ENCODE assay signal across 27 cellular contexts in the genomic region with DNA sequence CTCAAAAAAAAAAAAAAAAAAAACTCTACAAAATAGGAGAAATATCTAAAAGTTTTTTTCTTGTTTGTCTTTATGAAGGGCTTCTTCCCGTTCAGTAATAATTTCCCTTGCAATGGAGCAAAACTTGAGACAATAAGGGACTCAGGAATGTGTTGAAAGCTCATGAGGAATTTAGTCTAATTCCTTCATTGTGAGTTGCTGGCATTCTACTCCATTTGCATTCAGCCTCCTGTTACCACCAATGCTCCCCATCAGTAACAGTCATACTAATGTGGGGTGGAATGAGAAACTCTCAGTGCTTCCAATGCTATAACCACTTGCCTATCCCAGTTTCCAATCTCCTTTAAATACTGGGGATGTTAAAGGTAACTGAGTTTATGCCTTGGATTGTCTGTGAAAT.
"Had no signal": no experiment of that assay in that cellular context is flagged by ENCODE, and none has a peak within 500 bp of the region (broad histone marks: within the 10 kb centered on the region; RNA-seq: fewer than 3 reads in every experiment).

No MANE protein-coding gene starts in this region.

- H3K36me3 ChIP-seq: brain microvascular endothelial cell, upper lobe of left lung, vagina had no signal

- DNase-seq: activated CD4-positive, alpha-beta T cell treated with anti-CD3 and anti-CD28 coated beads for 36 hours; activated CD4-positive, CD25-positive, alpha-beta regulatory T cell; activated CD8-positive, alpha-beta T cell treated with anti-CD3 and anti-CD28 coated beads, Interleukin-2, amount 10 ng/mL, durations not matched to agents 7 days and 5 days; activated effector memory CD4-positive, alpha-beta T cell treated with Interleukin-2 at 50 U/mL for 16 hours; activated naive CD4-positive, alpha-beta T cell treated with Interleukin-2 at 50 U/mL for 16 hours; activated T-cell treated with anti-CD3 and anti-CD28 coated beads for 4 hours; activated T-cell treated with anti-CD3 and anti-CD28 coated beads, Interleukin-2, amount 50 U/mL, for 72 hours; anterior cingulate cortex; brain microvascular endothelial cell; cortex of kidney; effector memory CD8-positive, alpha-beta T cell; erythroblast; foreskin fibroblast; hypothalamus; left cardiac atrium; mammary epithelial cell; naive thymus-derived CD4-positive, alpha-beta T cell; occipital lobe; right cardiac atrium; stimulated activated CD4-positive, alpha-beta T cell treated with anti-CD3 and anti-CD28 coated beads, Interleukin-2, amount 100 ng/mL, for 48 hours; T-helper 1 cell; upper lobe of left lung had no signal

- H3K36me3 Mint-ChIP-seq: mesothelial cell of epicardium had no signal

- H3K27me3 ChIP-seq: brain microvascular endothelial cell, upper lobe of left lung, vagina had no signal

- H3K27ac ChIP-seq: brain microvascular endothelial cell, upper lobe of left lung, vagina had no signal

- H3K27me3 Mint-ChIP-seq: activated CD4-positive, alpha-beta T cell treated with anti-CD3 and anti-CD28 coated beads for 36 hours; activated naive CD8-positive, alpha-beta T cell; effector memory CD8-positive, alpha-beta T cell; naive thymus-derived CD4-positive, alpha-beta T cell; stimulated activated naive CD8-positive, alpha-beta T cell treated with anti-CD3 and anti-CD28 coated beads, Interleukin-15, Interleukin-2, amounts not matched to agents 100 ng/mL and 50 ng/mL, for 24 hours had no signal

- H3K9me3 Mint-ChIP-seq: effector memory CD8-positive, alpha-beta T cell; mesothelial cell of epicardium; stimulated activated naive CD8-positive, alpha-beta T cell treated with anti-CD3 and anti-CD28 coated beads, Interleukin-15, Interleukin-2, amounts not matched to agents 100 ng/mL and 50 ng/mL, for 24 hours; T-helper 2 cell treated with Interferon-gamma antibody and Interleukin-4, amounts not matched to agents 5 μg/mL and 100 μg/mL, for 36 hours had no signal

- H3K4me3 Mint-ChIP-seq: activated CD4-positive, alpha-beta T cell treated with anti-CD3 and anti-CD28 coated beads for 36 hours; activated CD8-positive, alpha-beta T cell treated with anti-CD3 and anti-CD28 coated beads, Interleukin-2, amount 10 ng/mL, durations not matched to agents 7 days and 5 days; activated naive CD8-positive, alpha-beta T cell; activated T-cell treated with anti-CD3 and anti-CD28 coated beads, Interleukin-2, amount 50 U/mL, for 72 hours; effector memory CD8-positive, alpha-beta T cell; mesothelial cell of epicardium; naive thymus-derived CD4-positive, alpha-beta T cell; stimulated activated naive CD8-positive, alpha-beta T cell treated with anti-CD3 and anti-CD28 coated beads, Interleukin-15, Interleukin-2, amounts not matched to agents 100 ng/mL and 50 ng/mL, for 24 hours; T-helper 2 cell treated with Interferon-gamma antibody and Interleukin-4, amounts not matched to agents 5 μg/mL and 100 μg/mL, for 36 hours had no signal

- H3K9me3 ChIP-seq: upper lobe of left lung, vagina had no signal

- H3K4me1 Mint-ChIP-seq: activated CD4-positive, alpha-beta T cell treated with anti-CD3 and anti-CD28 coated beads for 36 hours; mesothelial cell of epicardium; naive thymus-derived CD4-positive, alpha-beta T cell had no signal

- H3K27ac Mint-ChIP-seq: activated CD4-positive, alpha-beta T cell treated with anti-CD3 and anti-CD28 coated beads for 36 hours; activated CD8-positive, alpha-beta T cell treated with anti-CD3 and anti-CD28 coated beads, Interleukin-2, amount 10 ng/mL, durations not matched to agents 7 days and 5 days; activated naive CD8-positive, alpha-beta T cell; activated T-cell treated with anti-CD3 and anti-CD28 coated beads, Interleukin-2, amount 50 U/mL, for 72 hours; effector memory CD8-positive, alpha-beta T cell; mesothelial cell of epicardium; naive thymus-derived CD4-positive, alpha-beta T cell; stimulated activated naive CD8-positive, alpha-beta T cell treated with anti-CD3 and anti-CD28 coated beads, Interleukin-15, Interleukin-2, amounts not matched to agents 100 ng/mL and 50 ng/mL, for 24 hours; T-helper 2 cell treated with Interferon-gamma antibody and Interleukin-4, amounts not matched to agents 5 μg/mL and 100 μg/mL, for 36 hours had no signal

- ATAC-seq: activated CD4-positive, alpha-beta T cell treated with anti-CD3 and anti-CD28 coated beads for 36 hours; activated CD8-positive, alpha-beta T cell treated with anti-CD3 and anti-CD28 coated beads, Interleukin-2, amount 10 ng/mL, durations not matched to agents 7 days and 5 days; activated T-cell treated with anti-CD3 and anti-CD28 coated beads, Interleukin-2, amount 50 U/mL, for 72 hours; effector memory CD8-positive, alpha-beta T cell; left cardiac atrium; naive thymus-derived CD4-positive, alpha-beta T cell; right cardiac atrium had no signal

- H3K4me1 ChIP-seq: upper lobe of left lung, vagina had no signal

- H3K4me3 ChIP-seq: upper lobe of left lung, vagina had no signal
